8 cellular contexts compared by ENCODE assay signal in the genomic region with DNA sequence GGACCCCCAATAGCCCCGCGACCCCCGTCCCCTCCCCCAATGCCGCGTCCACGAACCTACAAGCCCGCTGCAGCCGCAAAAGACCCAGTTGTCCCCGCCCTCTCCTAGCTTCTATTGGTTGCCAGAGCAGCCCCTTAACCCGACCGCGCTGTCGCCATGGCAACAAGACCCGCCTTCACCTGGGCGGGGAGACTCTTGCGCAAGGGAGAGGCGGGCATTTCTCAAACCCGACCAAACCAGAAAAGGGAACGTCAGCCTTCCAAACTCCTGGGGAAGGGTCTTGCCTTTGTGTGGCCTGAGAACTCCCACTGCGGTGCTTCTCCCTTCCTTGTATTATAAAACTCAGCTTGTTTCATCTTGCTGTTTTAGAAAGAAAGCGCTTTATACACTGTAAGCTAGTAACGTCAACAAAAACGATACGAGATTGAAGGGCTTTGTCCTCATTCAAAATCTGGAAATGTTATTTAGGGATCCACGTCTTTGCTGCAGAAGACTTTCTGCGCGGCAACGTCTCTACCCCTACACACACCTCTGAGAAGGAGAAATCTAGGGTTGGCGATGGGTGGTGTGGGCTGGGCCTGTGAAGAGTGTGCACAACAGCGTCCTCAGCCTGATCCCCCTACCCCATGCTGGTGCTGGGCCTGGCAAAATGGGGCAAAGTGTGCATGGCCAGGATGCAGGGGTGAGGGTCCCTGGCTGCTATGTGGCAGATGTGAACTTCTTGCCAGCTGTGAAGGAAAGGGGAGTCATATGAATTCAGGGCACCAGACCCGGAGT. TPM values are rescaled to one million over a fixed set of nuclear protein-coding genes. Genes with fewer than 3 reads are reported as not detected.
A peak's percentile ranks its signal among the peaks of the same experiment; 100 is the strongest.
DNase-seq lines count a peak whose midpoint lies in the region; ATAC-seq lines count a peak whose summit lies in the region.

TMEM9 (minus strand) TSS at position 86 of the 777 bp plus-strand sequence. CDS start 551 bp downstream, outside the sequence.

- H3K27me3 ChIP-seq in CD8-positive, alpha-beta memory T cell (ENCODE audit: insufficient read depth, low read length, poor library complexity, severe bottlenecking), result no peaks in the 10 kb centered on the region
- no peaks in the 10 kb centered on the region for H3K27me3 ChIP-seq in HUES48 (ENCODE audit: control insufficient read depth, insufficient read depth, low read length)
- no peaks in the 10 kb centered on the region for H3K27me3 ChIP-seq in NT2/D1 (ENCODE audit: insufficient read depth, insufficient read length)

- H3K36me3 Mint-ChIP-seq in CD8-positive, alpha-beta memory T cell, result peaks cover 0 to 22% (median 4%) of the 10 kb centered on the region in 3 donors
- peaks cover 13% of the 10 kb centered on the region for H3K36me3 Mint-ChIP-seq in effector memory CD8-positive, alpha-beta T cell (ENCODE audit: insufficient read depth)
- peaks cover 4% of the 10 kb centered on the region for H3K36me3 Mint-ChIP-seq in memory B cell

- ATAC-seq in GM21423 (IDR thresholded peaks at IDR 0.05; ENCODE audit: unreplicated experiment) (peak; percentile 97), memory B cell (ENCODE audit: low read depth) (peak; percentile 98)
- peak; percentile 97 for ATAC-seq in effector memory CD8-positive, alpha-beta T cell (replicated peaks)

- CTCF ChIA-PET in CD8-positive, alpha-beta memory T cell (lab: Charles Lee), result interaction anchor here (0.8 to 1.5 kb wide), 4 partner anchors 14 to 183 kb away, joined by 3 to 7 read pairs (median 4); no protein-coding TSS in a partner anchor

- peak within 1 kb of the TSS; percentile 86 to 95 (median 91) for H3K4me3 Mint-ChIP-seq in CD8-positive, alpha-beta memory T cell
- peak within 1 kb of the TSS; percentile 87 to 95 for H3K4me3 Mint-ChIP-seq in effector memory CD8-positive, alpha-beta T cell
- H3K4me3 Mint-ChIP-seq in memory B cell, result peak within 1 kb of the TSS; percentile 92

- H3K9ac ChIP-seq in HUES48 (ENCODE audit: low read depth, low read length) (peak within 1 kb of the TSS; percentile 69), NT2/D1 (ENCODE audit: insufficient read length, low read depth) (peak within 1 kb of the TSS; percentile 92)

- POLR2A ChIA-PET in CD8-positive, alpha-beta memory T cell (lab: Charles Lee), result interaction anchor here (0.8 to 2.6 kb wide), 4 partner anchors 16 to 131 kb away, joined by 3 to 9 read pairs (median 4); partner anchors contain the start of gene KIF21B

- H3K9me3 Mint-ChIP-seq in CD8-positive, alpha-beta memory T cell, result no peaks in the 10 kb centered on the region
- H3K9me3 Mint-ChIP-seq in effector memory CD8-positive, alpha-beta T cell, result no peaks in the 10 kb centered on the region
- H3K9me3 Mint-ChIP-seq in memory B cell, result no peaks in the 10 kb centered on the region

- H3K9me3 ChIP-seq in CD8-positive, alpha-beta memory T cell (ENCODE audit: low read length), result no peaks in the 10 kb centered on the region
- H3K9me3 ChIP-seq in HUES48 (ENCODE audit: control insufficient read depth, insufficient read depth, low read length) (no peaks in the 10 kb centered on the region), NT2/D1 (ENCODE audit: insufficient read depth, low read length) (no peaks in the 10 kb centered on the region)

- H3K36me3 ChIP-seq in CD8-positive, alpha-beta memory T cell (ENCODE audit: insufficient read depth, low read length), result no peaks in the 10 kb centered on the region
- H3K36me3 ChIP-seq in HUES48 (ENCODE audit: control insufficient read depth, insufficient read depth, low read length) (peaks cover 34% of the 10 kb centered on the region), NT2/D1 (ENCODE audit: insufficient read depth, insufficient read length, low read length) (peaks cover 38% of the 10 kb centered on the region)

- peaks cover 17 to 27% (median 27%) of the 10 kb centered on the region in 3 donors for H3K4me1 Mint-ChIP-seq in CD8-positive, alpha-beta memory T cell
- H3K4me1 Mint-ChIP-seq in effector memory CD8-positive, alpha-beta T cell (ENCODE audit: low read depth in 2 of 2), result peaks cover 14 to 25% of the 10 kb centered on the region in 2 donors
- H3K4me1 Mint-ChIP-seq in memory B cell, result peaks cover 15% of the 10 kb centered on the region

- peak within 1 kb of the TSS; percentile 88 for H3K4me3 ChIP-seq in CD8-positive, alpha-beta memory T cell (ENCODE audit: low read length)
- H3K4me3 ChIP-seq in HUES48 (ENCODE audit: low read depth, low read length) (peak within 1 kb of the TSS; percentile 75), NT2/D1 (ENCODE audit: insufficient read length, low read depth) (peak within 1 kb of the TSS; percentile 88)

- DNase-seq in CD8-positive, alpha-beta memory T cell, result peak; percentile 94 to 98 (median 97)
- DNase-seq in NT2/D1 (ENCODE audit: low read depth, low spot score), result peak; percentile 99
- DNase-seq in activated CD8-positive, alpha-beta memory T cell treated with anti-CD3 and anti-CD28 coated beads for 48 hours (ENCODE audit: low read depth in 2 of 3, low spot score in 2 of 3), result peak; percentile 91 to 99 (median 99)
- DNase-seq in effector memory CD8-positive, alpha-beta T cell, result peak; percentile 99
- DNase-seq in memory B cell (ENCODE audit: low spot score in 2 of 2), result peak; percentile 98 to 99
- DNase-seq in stimulated activated CD8-positive, alpha-beta memory T cell treated with anti-CD3 and anti-CD28 coated beads, Interleukin-12 subunit alpha, Interleukin-12 subunit beta, amount 100 ng/mL, for 1 hour (ENCODE audit: low read depth), result peak; percentile 99

- H3K4me1 ChIP-seq in CD8-positive, alpha-beta memory T cell (ENCODE audit: insufficient read depth, low read length), result peaks cover 22% of the 10 kb centered on the region
- H3K4me1 ChIP-seq in HUES48 (ENCODE audit: control insufficient read depth, insufficient read depth, low read length) (peaks cover 12% of the 10 kb centered on the region; the same call in 1 of the 2 replicates), NT2/D1 (ENCODE audit: insufficient read depth, insufficient read length) (peaks cover 4% of the 10 kb centered on the region)

- H3K27ac ChIP-seq in CD8-positive, alpha-beta memory T cell (ENCODE audit: low read depth, low read length), result peak within 1 kb of the TSS; percentile 78
- H3K27ac ChIP-seq in HUES48 (ENCODE audit: low read depth, low read length), result peak within 1 kb of the TSS; percentile 65

- H3K27me3 Mint-ChIP-seq in CD8-positive, alpha-beta memory T cell, result peaks cover 4 to 29% of the 10 kb centered on the region in 2 donors
- peaks cover 30 to 35% of the 10 kb centered on the region in 2 donors for H3K27me3 Mint-ChIP-seq in effector memory CD8-positive, alpha-beta T cell
- H3K27me3 Mint-ChIP-seq in memory B cell, result peaks cover 18% of the 10 kb centered on the region

- peak within 1 kb of the TSS; percentile 84 to 93 (median 89) for H3K27ac Mint-ChIP-seq in CD8-positive, alpha-beta memory T cell
- H3K27ac Mint-ChIP-seq in effector memory CD8-positive, alpha-beta T cell, result peak within 1 kb of the TSS; percentile 88 to 92
- peak within 1 kb of the TSS; percentile 84 for H3K27ac Mint-ChIP-seq in memory B cell

RNA-seq across cellular contexts. Expression of gene TMEM9, which starts in this region (rescaled TPM):
- 10 to 100 TPM; 16.3 to 17.1 TPM for total RNA-seq in CD8-positive, alpha-beta memory T cell
- 32.8 TPM for polyA plus RNA-seq in CD8-positive, alpha-beta memory T cell

Comparison
In these comparisons a context has a peak if more than half of its experiments do, and no peak if none do; other contexts are left out.
1. Peak in every context shown above with its lines: DNase-seq, ATAC-seq, H3K4me3 ChIP-seq and H3K27ac ChIP-seq.